ENCODE assay signal across 19 cellular contexts in genomic region chr20:47206962-47207641, GRCh38.
A peak's percentile ranks its signal among the peaks of the same experiment; 100 is the strongest.
DNase-seq lines count a peak whose midpoint lies in the region; ATAC-seq and TF ChIP-seq lines count a peak whose summit lies in the region.
"Had no signal": no experiment of that assay in that cellular context is flagged by ENCODE, and none has a peak within 500 bp of the region (broad histone marks: within the 10 kb centered on the region; RNA-seq: fewer than 3 reads in every experiment).

No MANE protein-coding gene starts in this region.

- WGBS in endodermal cell (ENCODE audit: insufficient coverage in 1 of 2, insufficient read length in 1 of 2), 2 experiments: 78 to 82% methylated on average over 7 to 9 of the region's 9 CpGs
- 74 to 87% (median 81%) methylated on average over 6 to 9 of the region's 9 CpGs for WGBS in spleen, 5 donors

- peak; percentile 56 for DNase-seq in H7
- DNase-seq in NCI-H146 (lab: John Stamatoyannopoulos, UW): peak; percentile 75
- DNase-seq in endodermal cell: peak; percentile 65
- DNase-seq in spleen: peak; percentile 43
- no peak for DNase-seq in Peyer's patch
- DNase-seq in left colon: no peak
- DNase-seq: Calu3; erythroblast; gastrocnemius medialis; lower lobe of right lung; NCI-H226; ovary; sigmoid colon; SJCRH30; stimulated activated CD4-positive, alpha-beta T cell treated with anti-CD3 and anti-CD28 coated beads, Interleukin-1b, Interleukin-23, amount 100 ng/mL, for 48 hours had no signal

- peaks cover 24% of the 10 kb centered on the region for H3K36me3 ChIP-seq in H7 (replicated peaks; ENCODE audit: control insufficient read depth, insufficient read depth, low read length)
- peaks cover 38% of the 10 kb centered on the region for H3K36me3 ChIP-seq in endodermal cell (ENCODE audit: control insufficient read depth, insufficient read depth, low read length)
- H3K36me3 ChIP-seq in spleen: peaks cover 0 to 50% (median 42%) of the 10 kb centered on the region in 6 donors
- H3K36me3 ChIP-seq in Peyer's patch: peaks cover 0 to 38% (median 0%) of the 10 kb centered on the region in 3 donors
- H3K36me3 ChIP-seq: ovary had no signal

- H3K27ac ChIP-seq in endodermal cell (ENCODE audit: low read depth, low read length): peak overlapping the region; percentile 53
- peak overlapping the region in 1 of 8 donors; percentile 14 for H3K27ac ChIP-seq in spleen
- no peak overlapping the region for H3K27ac ChIP-seq in Peyer's patch
- H3K27ac ChIP-seq: gastrocnemius medialis, lower lobe of right lung, ovary, sigmoid colon, SJCRH30, vagina had no signal

- no peaks in the 10 kb centered on the region for H3K27me3 Mint-ChIP-seq in endodermal cell (ENCODE audit: insufficient read depth)
- H3K27me3 Mint-ChIP-seq: activated T-helper 17 cell treated with anti-CD3 and anti-CD28 coated beads, Interleukin-2, amount 50 U/mL, for 72 hours had no signal

- no peaks in the 10 kb centered on the region for H3K27me3 ChIP-seq in H7 (ENCODE audit: control insufficient read depth, insufficient read depth, low read length)
- H3K27me3 ChIP-seq in endodermal cell (ENCODE audit: control insufficient read depth, insufficient read depth, low read length, poor library complexity, severe bottlenecking): no peaks in the 10 kb centered on the region
- H3K27me3 ChIP-seq in spleen (replicated peaks in 1 of 7): no peaks in the 10 kb centered on the region
- no peaks in the 10 kb centered on the region for H3K27me3 ChIP-seq in Peyer's patch
- H3K27me3 ChIP-seq: gastrocnemius medialis, ovary, sigmoid colon, SJCRH30, vagina had no signal

- no peaks in the 10 kb centered on the region for H3K4me1 ChIP-seq in endodermal cell (ENCODE audit: control insufficient read depth, insufficient read depth, low read length)
- H3K4me1 ChIP-seq in spleen: peaks cover 0 to 23% (median 4%) of the 10 kb centered on the region in 6 donors
- no peaks in the 10 kb centered on the region for H3K4me1 ChIP-seq in Peyer's patch
- H3K4me1 ChIP-seq: lower lobe of right lung, sigmoid colon, vagina had no signal

- intact Hi-C loops in spleen (cut with DNase I; ENCODE audit: low total_unique reads) (no loop called here), left colon (cut with DNase I, micrococcal nuclease) (no loop called here)

- H3K27ac Mint-ChIP-seq in endodermal cell: peak overlapping the region; percentile 20
- H3K27ac Mint-ChIP-seq: activated T-helper 17 cell treated with anti-CD3 and anti-CD28 coated beads, Interleukin-2, amount 50 U/mL, for 72 hours; T-helper 2 cell treated with Interferon-gamma antibody and Interleukin-4, amounts not matched to agents 5 μg/mL and 100 μg/mL, for 36 hours had no signal

- no peak overlapping the region for H3K4me3 ChIP-seq in H7 (ENCODE audit: insufficient read depth, low read depth, low read length)
- no peak overlapping the region for H3K4me3 ChIP-seq in endodermal cell (ENCODE audit: low read length)
- no peak overlapping the region for H3K4me3 ChIP-seq in spleen
- H3K4me3 ChIP-seq in Peyer's patch: no peak overlapping the region
- H3K4me3 ChIP-seq: gastrocnemius medialis, lower lobe of right lung, ovary, sigmoid colon, SJCRH30, vagina had no signal

- TF ChIP-seq POLR2A in spleen (IDR thresholded peaks at IDR 0.05) (no peak), Peyer's patch (IDR thresholded peaks at IDR 0.05) (no peak)

- no peak overlapping the region for H3K9ac ChIP-seq in endodermal cell (ENCODE audit: extremely low read depth, low read length, poor library complexity, severe bottlenecking)

- no peak for TF ChIP-seq CTCF in endodermal cell (conservative IDR thresholded peaks at IDR 0.05)
- TF ChIP-seq CTCF in spleen (IDR thresholded peaks at IDR 0.05 in 8 of 11, conservative IDR thresholded peaks at IDR 0.05 in 3 of 11): no peak
- no peak for TF ChIP-seq CTCF in Peyer's patch (IDR thresholded peaks at IDR 0.05)

- H3K9me3 ChIP-seq in endodermal cell (ENCODE audit: control insufficient read depth, low read length): no peaks in the 10 kb centered on the region
- no peaks in the 10 kb centered on the region for H3K9me3 ChIP-seq in spleen
- H3K9me3 ChIP-seq in Peyer's patch: no peaks in the 10 kb centered on the region
- H3K9me3 ChIP-seq: gastrocnemius medialis, lower lobe of right lung, ovary, sigmoid colon, SJCRH30, vagina had no signal

- peaks cover 25% of the 10 kb centered on the region for H3K36me3 Mint-ChIP-seq in endodermal cell (ENCODE audit: low read depth)

- H3K4me3 Mint-ChIP-seq in endodermal cell: no peak overlapping the region
- H3K4me3 Mint-ChIP-seq: activated T-helper 17 cell treated with anti-CD3 and anti-CD28 coated beads, Interleukin-2, amount 50 U/mL, for 72 hours; T-helper 2 cell treated with Interferon-gamma antibody and Interleukin-4, amounts not matched to agents 5 μg/mL and 100 μg/mL, for 36 hours had no signal

- peaks cover 14% of the 10 kb centered on the region for H3K4me1 Mint-ChIP-seq in endodermal cell

- no peak for ATAC-seq in left colon
- no peak for ATAC-seq in GM18907 (IDR thresholded peaks at IDR 0.05; ENCODE audit: unreplicated experiment)
- ATAC-seq: activated T-helper 17 cell treated with anti-CD3 and anti-CD28 coated beads, Interleukin-2, amount 50 U/mL, for 72 hours; gastrocnemius medialis; lower lobe of right lung had no signal

- H3K9me3 Mint-ChIP-seq in endodermal cell: no peaks in the 10 kb centered on the region
- H3K9me3 Mint-ChIP-seq: activated T-helper 17 cell treated with anti-CD3 and anti-CD28 coated beads, Interleukin-2, amount 50 U/mL, for 72 hours; T-helper 2 cell treated with Interferon-gamma antibody and Interleukin-4, amounts not matched to agents 5 μg/mL and 100 μg/mL, for 36 hours had no signal

Comparison
In these comparisons a context has a peak if more than half of its experiments do, and no peak if none do; other contexts are left out.
1. DNase-seq: peak in H7 (single experiment), NCI-H146 (single experiment), endodermal cell (single experiment) and spleen (single experiment); none in Peyer's patch (0 of 3) and left colon (0 of 2).